ENCODE assay signal across 18 cellular contexts in genomic region chr17:73954981-73955380, GRCh38.
DNase-seq lines count a peak whose midpoint lies in the region; ATAC-seq, FAIRE-seq and TF ChIP-seq lines count a peak whose summit lies in the region.
"Had no signal": no experiment of that assay in that cellular context is flagged by ENCODE, and none has a peak within 500 bp of the region (broad histone marks: within the 10 kb centered on the region; RNA-seq: fewer than 3 reads in every experiment).

No MANE protein-coding gene starts in this region.

- intact Hi-C loops in left colon (cut with DNase I, micrococcal nuclease): no loop called here
- intact Hi-C loops in activated naive CD4-positive, alpha-beta T cell treated with anti-CD3 and anti-CD28 coated beads for 36 hours (cut with micrococcal nuclease): loop anchor here (5.0 to 10.0 kb wide), 5 partner anchors 83 to 360 kb away; no protein-coding TSS in a partner anchor

- H3K4me3 ChIP-seq in coronary artery: no peak overlapping the region
- no peak overlapping the region for H3K4me3 ChIP-seq in small intestine (ENCODE audit: low read depth in 1 of 2, low read length in 2 of 2)
- no peak overlapping the region for H3K4me3 ChIP-seq in effector memory CD4-positive, alpha-beta T cell (ENCODE audit: insufficient read depth, low read depth, low read length, poor library complexity, severe bottlenecking)
- H3K4me3 ChIP-seq: GM23338 had no signal

- H3K4me1 ChIP-seq in small intestine (ENCODE audit: control insufficient read depth in 2 of 2, insufficient read depth in 1 of 2, low read depth in 1 of 2, low read length in 1 of 2): peaks cover 0 to 3% of the 10 kb centered on the region in 2 donors
- peaks cover 12% of the 10 kb centered on the region for H3K4me1 ChIP-seq in effector memory CD4-positive, alpha-beta T cell (ENCODE audit: control insufficient read depth, insufficient read depth, low read length, poor library complexity, severe bottlenecking)

- H3K27me3 Mint-ChIP-seq in activated naive CD4-positive, alpha-beta T cell treated with anti-CD3 and anti-CD28 coated beads for 36 hours (ENCODE audit: low read depth): peaks cover 9% of the 10 kb centered on the region

- H3K4me1 Mint-ChIP-seq in activated naive CD4-positive, alpha-beta T cell treated with anti-CD3 and anti-CD28 coated beads for 36 hours (ENCODE audit: low read depth): peaks cover 3% of the 10 kb centered on the region

- ATAC-seq in left colon: peak; percentile 46
- no peak for ATAC-seq in HG02642 (IDR thresholded peaks at IDR 0.05; ENCODE audit: poor library complexity, unreplicated experiment)
- ATAC-seq: GM23338, HCT116 had no signal

- DNase-seq in coronary artery (ENCODE audit: low spot score) (peak; percentile 43), left colon (peak; percentile 47 to 66), small intestine (peak; percentile 79)
- no peak for DNase-seq in effector memory CD4-positive, alpha-beta T cell
- no peak for DNase-seq in activated naive CD4-positive, alpha-beta T cell treated with anti-CD3 and anti-CD28 coated beads for 36 hours
- DNase-seq: Caco-2; CD4-positive, alpha-beta T cell; DMS153; DMS79; GDM1; HFFc6; IMR-90 had no signal

- no peak for TF ChIP-seq CTCF in coronary artery (IDR thresholded peaks at IDR 0.05)

- no peaks in the 10 kb centered on the region for H3K36me3 Mint-ChIP-seq in activated naive CD4-positive, alpha-beta T cell treated with anti-CD3 and anti-CD28 coated beads for 36 hours (ENCODE audit: low read depth)

- no peak for FAIRE-seq in small intestine (lab: Jason Lieb, UNC)
- FAIRE-seq: D721Med, H54 had no signal

- 33 to 62% (median 50%) methylated on average over 5 of the region's 5 CpGs for WGBS in small intestine, 3 donors

- H3K27ac ChIP-seq in coronary artery: no peak overlapping the region
- no peak overlapping the region for H3K27ac ChIP-seq in small intestine (ENCODE audit: low read depth in 1 of 2, low read length in 1 of 2)
- no peak overlapping the region for H3K27ac ChIP-seq in effector memory CD4-positive, alpha-beta T cell (ENCODE audit: insufficient read depth, low read length, poor library complexity, severe bottlenecking)
- H3K27ac ChIP-seq: C4-2B had no signal

- H3K27ac Mint-ChIP-seq in activated naive CD4-positive, alpha-beta T cell treated with anti-CD3 and anti-CD28 coated beads for 36 hours: no peak overlapping the region
- H3K27ac Mint-ChIP-seq: CD4-positive, alpha-beta T cell; GM23338; HFFc6 had no signal

- H3K9me3 Mint-ChIP-seq in activated naive CD4-positive, alpha-beta T cell treated with anti-CD3 and anti-CD28 coated beads for 36 hours: peaks cover 2% of the 10 kb centered on the region
- H3K9me3 Mint-ChIP-seq: CD4-positive, alpha-beta T cell had no signal

- CTCF ChIA-PET in activated naive CD4-positive, alpha-beta T cell treated with anti-CD3 and anti-CD28 coated beads for 36 hours (lab: Charles Lee): no interaction called here

- no peaks in the 10 kb centered on the region for H3K9me3 ChIP-seq in small intestine (ENCODE audit: control insufficient read depth, low read depth)
- no peaks in the 10 kb centered on the region for H3K9me3 ChIP-seq in effector memory CD4-positive, alpha-beta T cell (ENCODE audit: control insufficient read depth, low read length)

- H3K36me3 ChIP-seq in small intestine (ENCODE audit: control insufficient read depth in 2 of 2, insufficient read depth in 2 of 2, low read length in 2 of 2): no peaks in the 10 kb centered on the region
- H3K36me3 ChIP-seq in effector memory CD4-positive, alpha-beta T cell (ENCODE audit: control insufficient read depth, insufficient read depth, low read length): no peaks in the 10 kb centered on the region

- no peak overlapping the region for H3K4me3 Mint-ChIP-seq in activated naive CD4-positive, alpha-beta T cell treated with anti-CD3 and anti-CD28 coated beads for 36 hours
- H3K4me3 Mint-ChIP-seq: CD4-positive, alpha-beta T cell; GM23338; HFFc6 had no signal

- H3K27me3 ChIP-seq in small intestine (ENCODE audit: control insufficient read depth in 2 of 2, insufficient read depth in 2 of 2, low read length in 2 of 2): peaks cover 0 to 3% of the 10 kb centered on the region in 2 donors
- H3K27me3 ChIP-seq in effector memory CD4-positive, alpha-beta T cell (replicated peaks; ENCODE audit: control insufficient read depth, insufficient read depth, low read length, poor library complexity, severe bottlenecking): peaks cover 3% of the 10 kb centered on the region

Comparison
In these comparisons a context has a peak if more than half of its experiments do, and no peak if none do; other contexts are left out.
1. DNase-seq: peak in coronary artery (single experiment), left colon (2 of 2) and small intestine (single experiment); none in effector memory CD4-positive, alpha-beta T cell (0 of 3) and activated naive CD4-positive, alpha-beta T cell treated with anti-CD3 and anti-CD28 coated beads for 36 hours (single experiment).